20 cellular contexts compared by ENCODE assay signal in the genomic region with DNA sequence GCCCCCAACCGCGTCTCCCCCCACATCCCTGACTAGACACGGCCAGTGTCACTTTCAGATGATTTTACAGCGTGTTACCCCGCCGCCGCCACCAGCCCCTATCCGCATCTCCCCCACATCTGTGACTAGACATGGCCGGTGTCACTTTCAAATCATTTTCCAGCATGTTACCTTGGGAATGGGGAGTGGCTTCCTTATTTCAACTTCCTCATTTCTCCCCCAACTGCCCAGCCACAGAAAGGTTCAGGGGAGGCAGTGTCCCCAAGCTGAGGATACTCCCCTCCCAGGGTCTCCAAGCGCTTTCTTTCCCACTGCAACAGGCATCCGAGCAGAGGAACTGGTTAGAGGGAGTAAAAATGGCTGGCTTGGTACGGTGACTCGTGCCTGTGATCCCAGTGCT.
"Had no signal": no experiment of that assay in that cellular context is flagged by ENCODE, and none has a peak within 500 bp of the region (broad histone marks: within the 10 kb centered on the region; RNA-seq: fewer than 3 reads in every experiment).

No MANE protein-coding gene starts in this region.

- ATAC-seq: activated T-cell treated with anti-CD3 and anti-CD28 coated beads, Interleukin-2, amount 50 U/mL, for 72 hours had no signal

- H3K27ac ChIP-seq: brain microvascular endothelial cell, colonic mucosa, left ventricle myocardium inferior, prostate gland, right atrium auricular region, tibial artery, vagina had no signal

- H3K36me3 ChIP-seq: brain microvascular endothelial cell, colonic mucosa, left ventricle myocardium inferior, prostate gland, right atrium auricular region, tibial artery, vagina had no signal

- H3K4me3 Mint-ChIP-seq: activated T-cell treated with anti-CD3 and anti-CD28 coated beads, Interleukin-2, amount 50 U/mL, for 72 hours; neural crest cell had no signal

- H3K4me1 ChIP-seq: colonic mucosa, left ventricle myocardium inferior, prostate gland, right atrium auricular region, tibial artery, vagina had no signal

- H3K4me3 ChIP-seq: colonic mucosa, left ventricle myocardium inferior, prostate gland, right atrium auricular region, tibial artery, vagina had no signal

- H3K27ac Mint-ChIP-seq: activated T-cell treated with anti-CD3 and anti-CD28 coated beads, Interleukin-2, amount 50 U/mL, for 72 hours had no signal

- H3K9me3 Mint-ChIP-seq: activated T-cell treated with anti-CD3 and anti-CD28 coated beads, Interleukin-2, amount 50 U/mL, for 72 hours; neural crest cell had no signal

- DNase-seq: activated CD4-positive, alpha-beta T cell treated with anti-CD3 and anti-CD28 coated beads, Interleukin-2, amount 50 U/mL, for 4 hours; activated effector memory CD4-positive, alpha-beta T cell treated with anti-CD3 and anti-CD28 coated beads, Interleukin-2, amount 50 U/mL, for 16 hours; activated naive CD4-positive, alpha-beta T cell treated with anti-CD3 and anti-CD28 coated beads, Interleukin-2, amount 50 U/mL, for 16 hours; activated T-cell treated with anti-CD3 and anti-CD28 coated beads, Interleukin-2, amount 50 U/mL, for 72 hours; aorta; brain microvascular endothelial cell; central memory CD4-positive, alpha-beta T cell; colonic mucosa; head of caudate nucleus; kidney; left ventricle myocardium inferior; stimulated activated CD4-positive, alpha-beta T cell treated with anti-CD3 and anti-CD28 coated beads, Interleukin-12 subunit alpha, Interleukin-12 subunit beta, amount 100 ng/mL, for 4 hours; stimulated activated CD4-positive, alpha-beta T cell treated with anti-CD3 and anti-CD28 coated beads, Interleukin-1b, Interleukin-23, amount 100 ng/mL, for 48 hours; stimulated activated CD8-positive, alpha-beta memory T cell treated with anti-CD3 and anti-CD28 coated beads, Interleukin-4, amount 100 ng/mL, for 48 hours; stimulated activated naive CD4-positive, alpha-beta T cell treated with Interleukin-2 at 50 U/mL for 16 hours; tibial artery had no signal

- H3K9me3 ChIP-seq: colonic mucosa, left ventricle myocardium inferior, prostate gland, right atrium auricular region, tibial artery, vagina had no signal

- H3K27me3 ChIP-seq: brain microvascular endothelial cell, colonic mucosa, right atrium auricular region, tibial artery, vagina had no signal
